1 cellular context compared by ENCODE assay signal in the genomic region with DNA sequence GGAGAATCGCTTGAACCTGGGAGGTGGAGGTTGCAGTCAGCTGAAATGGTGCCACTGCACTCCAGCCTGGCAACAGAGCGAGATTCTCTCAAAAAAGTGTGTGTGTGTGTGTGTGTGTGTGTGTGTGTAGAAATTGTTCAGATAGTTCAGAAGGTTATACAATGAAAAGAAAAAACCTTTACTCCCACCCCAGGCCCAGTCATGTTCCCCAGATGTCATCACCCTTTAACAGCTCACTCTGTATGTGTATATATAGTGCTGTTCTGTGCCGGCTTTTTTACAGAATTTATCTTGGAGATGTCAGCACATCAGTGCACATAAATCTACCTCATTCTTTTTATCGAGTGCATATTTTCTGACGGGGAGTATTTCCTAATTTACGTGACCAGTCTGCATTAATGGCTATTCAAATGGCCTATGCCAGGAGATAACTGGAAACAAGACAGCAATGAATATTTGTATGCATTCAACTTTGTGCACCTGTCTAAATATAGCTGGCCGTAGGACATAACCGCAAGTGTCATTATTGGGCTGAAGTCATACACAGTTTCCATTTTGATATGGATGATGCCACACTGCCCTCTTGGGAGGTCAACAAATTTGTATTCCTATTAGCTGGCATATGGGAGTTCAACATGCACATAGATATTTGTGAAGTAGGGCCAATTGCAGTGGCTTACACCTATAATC.
A peak's percentile ranks its signal among the peaks of the same experiment; 100 is the strongest.
TF ChIP-seq lines count a peak whose summit lies in the region.

No MANE protein-coding gene starts in this region.

TF ChIP-seq in HEK293, 187 proteins besides CTCF, POLR2A, EP300 and RAD21 (continued from another document and continues in another):
- TF ChIP-seq, protein P1, sequence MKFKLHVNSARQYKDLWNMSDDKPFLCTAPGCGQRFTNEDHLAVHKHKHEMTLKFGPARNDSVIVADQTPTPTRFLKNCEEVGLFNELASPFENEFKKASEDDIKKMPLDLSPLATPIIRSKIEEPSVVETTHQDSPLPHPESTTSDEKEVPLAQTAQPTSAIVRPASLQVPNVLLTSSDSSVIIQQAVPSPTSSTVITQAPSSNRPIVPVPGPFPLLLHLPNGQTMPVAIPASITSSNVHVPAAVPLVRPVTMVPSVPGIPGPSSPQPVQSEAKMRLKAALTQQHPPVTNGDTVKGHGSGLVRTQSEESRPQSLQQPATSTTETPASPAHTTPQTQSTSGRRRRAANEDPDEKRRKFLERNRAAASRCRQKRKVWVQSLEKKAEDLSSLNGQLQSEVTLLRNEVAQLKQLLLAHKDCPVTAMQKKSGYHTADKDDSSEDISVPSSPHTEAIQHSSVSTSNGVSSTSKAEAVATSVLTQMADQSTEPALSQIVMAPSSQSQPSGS (tag by site-specific recombination; IDR thresholded peaks at IDR 0.05; ENCODE audit: low read depth), result no peak
- TF ChIP-seq ZSCAN18 (tag by site-specific recombination; IDR thresholded peaks at IDR 0.05), result no peak
- TF ChIP-seq, protein P2, sequence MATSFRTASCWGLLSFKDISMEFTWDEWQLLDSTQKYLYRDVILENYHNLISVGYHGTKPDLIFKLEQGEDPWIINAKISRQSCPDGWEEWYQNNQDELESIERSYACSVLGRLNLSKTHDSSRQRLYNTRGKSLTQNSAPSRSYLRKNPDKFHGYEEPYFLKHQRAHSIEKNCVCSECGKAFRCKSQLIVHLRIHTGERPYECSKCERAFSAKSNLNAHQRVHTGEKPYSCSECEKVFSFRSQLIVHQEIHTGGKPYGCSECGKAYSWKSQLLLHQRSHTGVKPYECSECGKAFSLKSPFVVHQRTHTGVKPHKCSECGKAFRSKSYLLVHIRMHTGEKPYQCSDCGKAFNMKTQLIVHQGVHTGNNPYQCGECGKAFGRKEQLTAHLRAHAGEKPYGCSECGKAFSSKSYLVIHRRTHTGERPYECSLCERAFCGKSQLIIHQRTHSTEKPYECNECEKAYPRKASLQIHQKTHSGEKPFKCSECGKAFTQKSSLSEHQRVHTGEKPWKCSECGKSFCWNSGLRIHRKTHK (tag by site-specific recombination; IDR thresholded peaks at IDR 0.05), result no peak
- no peak for TF ChIP-seq ZNF175 (tag by site-specific recombination; IDR thresholded peaks at IDR 0.05)
- TF ChIP-seq REPIN1 (tag by site-specific recombination; IDR thresholded peaks at IDR 0.05; ENCODE audit: low read depth), result no peak
- no peak for TF ChIP-seq ZBTB26 (tag by site-specific recombination; optimal IDR thresholded peaks at IDR 0.05)
- TF ChIP-seq, protein P3, sequence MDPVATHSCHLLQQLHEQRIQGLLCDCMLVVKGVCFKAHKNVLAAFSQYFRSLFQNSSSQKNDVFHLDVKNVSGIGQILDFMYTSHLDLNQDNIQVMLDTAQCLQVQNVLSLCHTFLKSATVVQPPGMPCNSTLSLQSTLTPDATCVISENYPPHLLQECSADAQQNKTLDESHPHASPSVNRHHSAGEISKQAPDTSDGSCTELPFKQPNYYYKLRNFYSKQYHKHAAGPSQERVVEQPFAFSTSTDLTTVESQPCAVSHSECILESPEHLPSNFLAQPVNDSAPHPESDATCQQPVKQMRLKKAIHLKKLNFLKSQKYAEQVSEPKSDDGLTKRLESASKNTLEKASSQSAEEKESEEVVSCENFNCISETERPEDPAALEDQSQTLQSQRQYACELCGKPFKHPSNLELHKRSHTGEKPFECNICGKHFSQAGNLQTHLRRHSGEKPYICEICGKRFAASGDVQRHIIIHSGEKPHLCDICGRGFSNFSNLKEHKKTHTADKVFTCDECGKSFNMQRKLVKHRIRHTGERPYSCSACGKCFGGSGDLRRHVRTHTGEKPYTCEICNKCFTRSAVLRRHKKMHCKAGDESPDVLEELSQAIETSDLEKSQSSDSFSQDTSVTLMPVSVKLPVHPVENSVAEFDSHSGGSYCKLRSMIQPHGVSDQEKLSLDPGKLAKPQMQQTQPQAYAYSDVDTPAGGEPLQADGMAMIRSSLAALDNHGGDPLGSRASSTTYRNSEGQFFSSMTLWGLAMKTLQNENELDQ (tag by site-specific recombination; IDR thresholded peaks at IDR 0.05; ENCODE audit: low read depth), result no peak
- no peak for TF ChIP-seq GLI4 (tag by site-specific recombination; IDR thresholded peaks at IDR 0.05)
- no peak for TF ChIP-seq ZFP3 (tag by site-specific recombination; IDR thresholded peaks at IDR 0.05; ENCODE audit: low read depth)
- TF ChIP-seq, protein P4, sequence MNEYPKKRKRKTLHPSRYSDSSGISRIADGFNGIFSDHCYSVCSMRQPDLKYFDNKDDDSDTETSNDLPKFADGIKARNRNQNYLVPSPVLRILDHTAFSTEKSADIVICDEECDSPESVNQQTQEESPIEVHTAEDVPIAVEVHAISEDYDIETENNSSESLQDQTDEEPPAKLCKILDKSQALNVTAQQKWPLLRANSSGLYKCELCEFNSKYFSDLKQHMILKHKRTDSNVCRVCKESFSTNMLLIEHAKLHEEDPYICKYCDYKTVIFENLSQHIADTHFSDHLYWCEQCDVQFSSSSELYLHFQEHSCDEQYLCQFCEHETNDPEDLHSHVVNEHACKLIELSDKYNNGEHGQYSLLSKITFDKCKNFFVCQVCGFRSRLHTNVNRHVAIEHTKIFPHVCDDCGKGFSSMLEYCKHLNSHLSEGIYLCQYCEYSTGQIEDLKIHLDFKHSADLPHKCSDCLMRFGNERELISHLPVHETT (tag by site-specific recombination; IDR thresholded peaks at IDR 0.05), result no peak
- no peak for TF ChIP-seq YY2 (tag by site-specific recombination; IDR thresholded peaks at IDR 0.05)
- TF ChIP-seq ZBTB48 (tag by site-specific recombination; IDR thresholded peaks at IDR 0.05), result no peak
- TF ChIP-seq, protein P5, sequence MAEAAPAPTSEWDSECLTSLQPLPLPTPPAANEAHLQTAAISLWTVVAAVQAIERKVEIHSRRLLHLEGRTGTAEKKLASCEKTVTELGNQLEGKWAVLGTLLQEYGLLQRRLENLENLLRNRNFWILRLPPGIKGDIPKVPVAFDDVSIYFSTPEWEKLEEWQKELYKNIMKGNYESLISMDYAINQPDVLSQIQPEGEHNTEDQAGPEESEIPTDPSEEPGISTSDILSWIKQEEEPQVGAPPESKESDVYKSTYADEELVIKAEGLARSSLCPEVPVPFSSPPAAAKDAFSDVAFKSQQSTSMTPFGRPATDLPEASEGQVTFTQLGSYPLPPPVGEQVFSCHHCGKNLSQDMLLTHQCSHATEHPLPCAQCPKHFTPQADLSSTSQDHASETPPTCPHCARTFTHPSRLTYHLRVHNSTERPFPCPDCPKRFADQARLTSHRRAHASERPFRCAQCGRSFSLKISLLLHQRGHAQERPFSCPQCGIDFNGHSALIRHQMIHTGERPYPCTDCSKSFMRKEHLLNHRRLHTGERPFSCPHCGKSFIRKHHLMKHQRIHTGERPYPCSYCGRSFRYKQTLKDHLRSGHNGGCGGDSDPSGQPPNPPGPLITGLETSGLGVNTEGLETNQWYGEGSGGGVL (tag by site-specific recombination; IDR thresholded peaks at IDR 0.05), result no peak
- TF ChIP-seq ZNF354C (tag by site-specific recombination; IDR thresholded peaks at IDR 0.05; ENCODE audit: borderline replicate concordance, low read depth), result no peak
- peak; percentile 38 for TF ChIP-seq ZNF629 (tag by site-specific recombination; IDR thresholded peaks at IDR 0.05)
- TF ChIP-seq ZNF19 (tag by site-specific recombination; IDR thresholded peaks at IDR 0.05; ENCODE audit: low read depth), result no peak
- no peak for TF ChIP-seq ZNF404 (tag by site-specific recombination; IDR thresholded peaks at IDR 0.05)
- no peak for TF ChIP-seq ZBTB17 (tag by site-specific recombination; IDR thresholded peaks at IDR 0.05)
- no peak for TF ChIP-seq YY1 (tag by site-specific recombination; IDR thresholded peaks at IDR 0.05)
- TF ChIP-seq ZNF843 (tag by site-specific recombination; IDR thresholded peaks at IDR 0.05), result peak; percentile 97
- TF ChIP-seq, protein P6, sequence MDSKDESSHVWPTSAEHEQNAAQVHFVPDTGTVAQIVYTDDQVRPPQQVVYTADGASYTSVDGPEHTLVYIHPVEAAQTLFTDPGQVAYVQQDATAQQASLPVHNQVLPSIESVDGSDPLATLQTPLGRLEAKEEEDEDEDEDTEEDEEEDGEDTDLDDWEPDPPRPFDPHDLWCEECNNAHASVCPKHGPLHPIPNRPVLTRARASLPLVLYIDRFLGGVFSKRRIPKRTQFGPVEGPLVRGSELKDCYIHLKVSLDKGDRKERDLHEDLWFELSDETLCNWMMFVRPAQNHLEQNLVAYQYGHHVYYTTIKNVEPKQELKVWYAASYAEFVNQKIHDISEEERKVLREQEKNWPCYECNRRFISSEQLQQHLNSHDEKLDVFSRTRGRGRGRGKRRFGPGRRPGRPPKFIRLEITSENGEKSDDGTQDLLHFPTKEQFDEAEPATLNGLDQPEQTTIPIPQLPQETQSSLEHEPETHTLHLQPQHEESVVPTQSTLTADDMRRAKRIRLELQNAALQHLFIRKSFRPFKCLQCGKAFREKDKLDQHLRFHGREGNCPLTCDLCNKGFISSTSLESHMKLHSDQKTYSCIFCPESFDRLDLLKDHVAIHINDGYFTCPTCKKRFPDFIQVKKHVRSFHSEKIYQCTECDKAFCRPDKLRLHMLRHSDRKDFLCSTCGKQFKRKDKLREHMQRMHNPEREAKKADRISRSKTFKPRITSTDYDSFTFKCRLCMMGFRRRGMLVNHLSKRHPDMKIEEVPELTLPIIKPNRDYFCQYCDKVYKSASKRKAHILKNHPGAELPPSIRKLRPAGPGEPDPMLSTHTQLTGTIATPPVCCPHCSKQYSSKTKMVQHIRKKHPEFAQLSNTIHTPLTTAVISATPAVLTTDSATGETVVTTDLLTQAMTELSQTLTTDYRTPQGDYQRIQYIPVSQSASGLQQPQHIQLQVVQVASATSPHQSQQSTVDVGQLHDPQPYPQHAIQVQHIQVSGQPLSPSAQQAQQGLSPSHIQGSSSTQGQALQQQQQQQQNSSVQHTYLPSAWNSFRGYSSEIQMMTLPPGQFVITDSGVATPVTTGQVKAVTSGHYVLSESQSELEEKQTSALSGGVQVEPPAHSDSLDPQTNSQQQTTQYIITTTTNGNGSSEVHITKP (tag by site-specific recombination; IDR thresholded peaks at IDR 0.05), result peak; percentile 52
- TF ChIP-seq ZBTB8A (tag by site-specific recombination; IDR thresholded peaks at IDR 0.05), result no peak
- no peak for TF ChIP-seq ZNF701 (tag by site-specific recombination; IDR thresholded peaks at IDR 0.05)
- TF ChIP-seq ZNF324 (tag by site-specific recombination; IDR thresholded peaks at IDR 0.05), result no peak
- TF ChIP-seq IKZF3 (tag by site-specific recombination; IDR thresholded peaks at IDR 0.05), result no peak
- TF ChIP-seq ZNF596 (tag by site-specific recombination; IDR thresholded peaks at IDR 0.05), result no peak
- TF ChIP-seq ZNF266 (tag by site-specific recombination; IDR thresholded peaks at IDR 0.05; ENCODE audit: low read depth), result no peak
- TF ChIP-seq ZNF660 (tag by site-specific recombination; IDR thresholded peaks at IDR 0.05), result no peak
- TF ChIP-seq OVOL3 (tag by site-specific recombination; IDR thresholded peaks at IDR 0.05), result peak; percentile 91
- TF ChIP-seq ZNF202 (tag by site-specific recombination; IDR thresholded peaks at IDR 0.05; ENCODE audit: borderline replicate concordance), result no peak
- no peak for TF ChIP-seq SETDB1 (IDR thresholded peaks at IDR 0.05; ENCODE audit: insufficient read length, low read length)
- TF ChIP-seq, protein P7, sequence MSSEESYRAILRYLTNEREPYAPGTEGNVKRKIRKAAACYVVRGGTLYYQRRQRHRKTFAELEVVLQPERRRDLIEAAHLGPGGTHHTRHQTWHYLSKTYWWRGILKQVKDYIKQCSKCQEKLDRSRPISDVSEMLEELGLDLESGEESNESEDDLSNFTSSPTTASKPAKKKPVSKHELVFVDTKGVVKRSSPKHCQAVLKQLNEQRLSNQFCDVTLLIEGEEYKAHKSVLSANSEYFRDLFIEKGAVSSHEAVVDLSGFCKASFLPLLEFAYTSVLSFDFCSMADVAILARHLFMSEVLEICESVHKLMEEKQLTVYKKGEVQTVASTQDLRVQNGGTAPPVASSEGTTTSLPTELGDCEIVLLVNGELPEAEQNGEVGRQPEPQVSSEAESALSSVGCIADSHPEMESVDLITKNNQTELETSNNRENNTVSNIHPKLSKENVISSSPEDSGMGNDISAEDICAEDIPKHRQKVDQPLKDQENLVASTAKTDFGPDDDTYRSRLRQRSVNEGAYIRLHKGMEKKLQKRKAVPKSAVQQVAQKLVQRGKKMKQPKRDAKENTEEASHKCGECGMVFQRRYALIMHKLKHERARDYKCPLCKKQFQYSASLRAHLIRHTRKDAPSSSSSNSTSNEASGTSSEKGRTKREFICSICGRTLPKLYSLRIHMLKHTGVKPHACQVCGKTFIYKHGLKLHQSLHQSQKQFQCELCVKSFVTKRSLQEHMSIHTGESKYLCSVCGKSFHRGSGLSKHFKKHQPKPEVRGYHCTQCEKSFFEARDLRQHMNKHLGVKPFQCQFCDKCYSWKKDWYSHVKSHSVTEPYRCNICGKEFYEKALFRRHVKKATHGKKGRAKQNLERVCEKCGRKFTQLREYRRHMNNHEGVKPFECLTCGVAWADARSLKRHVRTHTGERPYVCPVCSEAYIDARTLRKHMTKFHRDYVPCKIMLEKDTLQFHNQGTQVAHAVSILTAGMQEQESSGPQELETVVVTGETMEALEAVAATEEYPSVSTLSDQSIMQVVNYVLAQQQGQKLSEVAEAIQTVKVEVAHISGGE (tag by site-specific recombination; conservative IDR thresholded peaks at IDR 0.05; ENCODE audit: low read depth), result no peak
- no peak; the same call in 1 of the 2 replicates for TF ChIP-seq ZNF513 (tag by site-specific recombination; IDR thresholded peaks at IDR 0.05)
- no peak for TF ChIP-seq ZBTB1 (tag by site-specific recombination; IDR thresholded peaks at IDR 0.05)
- no peak for TF ChIP-seq ZNF560 (tag by site-specific recombination; IDR thresholded peaks at IDR 0.05; ENCODE audit: borderline replicate concordance)
